Comparison of ENCODE assay signal across 8 cellular contexts in the genomic region with DNA sequence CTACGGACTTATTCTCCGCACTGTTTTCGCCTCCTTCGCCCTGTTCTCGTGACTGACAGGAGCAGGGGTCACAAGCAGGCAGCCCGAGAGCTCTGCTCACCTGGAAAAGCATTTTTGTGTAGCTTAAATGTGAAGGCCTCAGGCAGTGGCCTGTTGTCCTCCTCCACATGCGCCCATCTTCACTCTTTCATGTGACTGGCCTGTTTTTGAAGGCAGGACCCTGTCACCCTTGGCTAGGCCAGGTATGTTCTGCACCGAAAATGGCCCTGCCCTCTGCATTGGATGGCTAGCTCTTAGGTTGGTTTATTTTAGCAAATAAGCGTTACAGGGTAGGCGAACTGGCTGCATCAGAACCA. TPM values are rescaled to one million over a fixed set of nuclear protein-coding genes. Genes with fewer than 3 reads are reported as not detected.
DNase-seq lines count a peak whose midpoint lies in the region; ATAC-seq, FAIRE-seq and TF ChIP-seq lines count a peak whose summit lies in the region.

No MANE protein-coding gene starts in this region.

- DNase-seq in GM12891 (ENCODE audit: insufficient read length, low spot score) (no peak), heart right ventricle (no peak), sciatic nerve (ENCODE audit: low spot score) (no peak), GM10248 (ENCODE audit: extremely low spot score) (no peak), GM13977 (ENCODE audit: low spot score) (no peak), H4 (ENCODE audit: low spot score) (no peak)
- DNase-seq in activated CD8-positive, alpha-beta memory T cell treated with anti-CD3 and anti-CD28 coated beads, Interleukin-2, amount 50 U/mL, for 48 hours = no peak

- peaks cover 3 to 35% (median 23%) of the 10 kb centered on the region in 9 donors for H3K4me1 ChIP-seq in heart right ventricle

- POLR2A ChIA-PET in GM10248 (lab: Yijun Ruan, JAX) = no interaction called here

- WGBS in heart right ventricle, 2 donors = 53 to 64% methylated on average over 10 of the region's 10 CpGs

- TF ChIP-seq CTCF in VCaP (conservative IDR thresholded peaks at IDR 0.05) (no peak), heart right ventricle (IDR thresholded peaks at IDR 0.05) (no peak), GM10248 (IDR thresholded peaks at IDR 0.05; ENCODE audit: control extremely low read depth, extremely low read depth, low read depth, missing control alignments) (no peak), GM13977 (IDR thresholded peaks at IDR 0.05; ENCODE audit: extremely low read depth, insufficient read depth, missing control alignments) (no peak)

- H3K27ac ChIP-seq in VCaP (peak overlapping the region; percentile 97), heart right ventricle (peak overlapping the region in 9 of 10 donors; percentile 89 to 98 (median 95))

- CTCF ChIA-PET in GM10248 (lab: Yijun Ruan, JAX) = interaction anchor here (1.0 kb wide), 1 partner anchor 22 kb away, joined by 3 read pairs; no protein-coding TSS in a partner anchor

- H3K9me3 ChIP-seq in heart right ventricle = peaks cover 0 to 11% (median 0%) of the 10 kb centered on the region in 11 donors

- FAIRE-seq in GM12891 (lab: Jason Lieb, UNC) = peak; percentile 16

- ATAC-seq in heart right ventricle = peak in 5 of 8 donors; percentile 1 to 13 (median 4)
- ATAC-seq in sciatic nerve = peak; percentile 11

- in situ Hi-C loops in GM13977 (cut with MboI; ENCODE audit: low pct_unique_long_range_greater_than_20kb, low sequenced_read_pairs, unreplicated experiment) = no loop called here

- no peaks in the 10 kb centered on the region for H3K27me3 ChIP-seq in heart right ventricle

- peaks cover 0 to 6% (median 0%) of the 10 kb centered on the region in 9 donors for H3K36me3 ChIP-seq in heart right ventricle

- H3K4me3 ChIP-seq in heart right ventricle = peak overlapping the region; percentile 71 to 97 (median 87)

- no peak for TF ChIP-seq POLR2A in GM12891 (IDR thresholded peaks at IDR 0.05; ENCODE audit: low read depth, low read length)

- intact Hi-C loops in heart right ventricle (cut with DNase I) = no loop called here
- intact Hi-C loops in sciatic nerve (cut with DNase I) = no loop called here

TF ChIP-seq in GM12891, 5 proteins besides CTCF, POLR2A, EP300 and RAD21:
- TF ChIP-seq PAX5 (IDR thresholded peaks at IDR 0.05; ENCODE audit: insufficient read depth, low read length, severe bottlenecking) = no peak
- no peak for TF ChIP-seq SPI1 (IDR thresholded peaks at IDR 0.05; ENCODE audit: low read depth, low read length)
- TF ChIP-seq POLR2AphosphoS5 (IDR thresholded peaks at IDR 0.05; ENCODE audit: low read depth, low read length) = no peak
- TF ChIP-seq POU2F2 (IDR thresholded peaks at IDR 0.05; ENCODE audit: low read depth, low read length) = no peak
- TF ChIP-seq TAF1 (IDR thresholded peaks at IDR 0.05; ENCODE audit: low read depth, low read length) = no peak

RNA-seq across cellular contexts. Expression of a gene that starts 0.6 kb away (rescaled TPM):
- polyA plus RNA-seq in GM12891 (2012; ENCODE audit: low read depth, missing spikeins) = 3.3 TPM
- total RNA-seq in heart right ventricle (10 to 100 TPM in 4 of 10 donors, 1 to 10 TPM in 6; 7.7 to 13.5 (median 9.7) TPM), sciatic nerve (53.7 TPM)
- polyA plus RNA-seq in heart right ventricle = 1 to 10 TPM; 1.4 to 5.0 TPM
- 4.8 and 13.8 TPM in 2 replicates for total RNA-seq in H4 (2014; rRNA removed; shearing (Covaris generic))
